ENCODE assay signal across 1 cellular context in genomic region chr1:109263597-109264378, GRCh38.
TF ChIP-seq lines count a peak whose summit lies in the region.

No MANE protein-coding gene starts in this region.

TF ChIP-seq in HepG2, 621 proteins besides CTCF, POLR2A, EP300 and RAD21 (continued from another document and continues in another):
- TF ChIP-seq ZNF687 (CRISPR knock-in tag; IDR thresholded peaks at IDR 0.05): peak; percentile 98
- peak; percentile 73 for TF ChIP-seq ZFY (CRISPR knock-in tag; IDR thresholded peaks at IDR 0.05)
- TF ChIP-seq JDP2 (CRISPR knock-in tag; IDR thresholded peaks at IDR 0.05; ENCODE audit: borderline replicate concordance): no peak
- no peak for TF ChIP-seq KDM6A (CRISPR knock-in tag; IDR thresholded peaks at IDR 0.05; ENCODE audit: low read depth)
- peak; percentile 63; the same call in 1 of the 2 replicates for TF ChIP-seq ZC3H4 (CRISPR knock-in tag; IDR thresholded peaks at IDR 0.05; ENCODE audit: borderline replicate concordance)
- TF ChIP-seq ZNF761 (CRISPR knock-in tag; conservative IDR thresholded peaks at IDR 0.05): 0 out of 2 replicates have a peak, but pooled peaks have one; percentile 62
- TF ChIP-seq SP4 (CRISPR knock-in tag; IDR thresholded peaks at IDR 0.05): peak; percentile 64; the same call in 1 of the 2 replicates
- no peak for TF ChIP-seq ZNF790 (CRISPR knock-in tag; IDR thresholded peaks at IDR 0.05; ENCODE audit: borderline replicate concordance)
- TF ChIP-seq ELF4 (CRISPR knock-in tag; IDR thresholded peaks at IDR 0.05; ENCODE audit: borderline replicate concordance): no peak
- no peak for TF ChIP-seq CAMTA2 (CRISPR knock-in tag; IDR thresholded peaks at IDR 0.05; ENCODE audit: borderline replicate concordance)
- TF ChIP-seq ZNF263 (CRISPR knock-in tag; IDR thresholded peaks at IDR 0.05): peak; percentile 23; the same call in 1 of the 2 replicates
- TF ChIP-seq ZNF235 (CRISPR knock-in tag; IDR thresholded peaks at IDR 0.05; ENCODE audit: borderline replicate concordance): no peak
- TF ChIP-seq TEF (CRISPR knock-in tag; IDR thresholded peaks at IDR 0.05): no peak
- peak; percentile 78 for TF ChIP-seq ELF3 (CRISPR knock-in tag; IDR thresholded peaks at IDR 0.05)
- TF ChIP-seq RAD51 (IDR thresholded peaks at IDR 0.05; ENCODE audit: borderline replicate concordance): no peak
- TF ChIP-seq MAZ (IDR thresholded peaks at IDR 0.05; ENCODE audit: borderline replicate concordance, low read depth, low read length): peak; percentile 67; the same call in 1 of the 2 replicates
- peak; percentile 66; the same call in 1 of the 2 replicates for TF ChIP-seq MAZ (CRISPR knock-in tag; IDR thresholded peaks at IDR 0.05; ENCODE audit: low read depth)
- TF ChIP-seq ZSCAN25 (CRISPR knock-in tag; IDR thresholded peaks at IDR 0.05): peak; percentile 83
- TF ChIP-seq, protein P1, sequence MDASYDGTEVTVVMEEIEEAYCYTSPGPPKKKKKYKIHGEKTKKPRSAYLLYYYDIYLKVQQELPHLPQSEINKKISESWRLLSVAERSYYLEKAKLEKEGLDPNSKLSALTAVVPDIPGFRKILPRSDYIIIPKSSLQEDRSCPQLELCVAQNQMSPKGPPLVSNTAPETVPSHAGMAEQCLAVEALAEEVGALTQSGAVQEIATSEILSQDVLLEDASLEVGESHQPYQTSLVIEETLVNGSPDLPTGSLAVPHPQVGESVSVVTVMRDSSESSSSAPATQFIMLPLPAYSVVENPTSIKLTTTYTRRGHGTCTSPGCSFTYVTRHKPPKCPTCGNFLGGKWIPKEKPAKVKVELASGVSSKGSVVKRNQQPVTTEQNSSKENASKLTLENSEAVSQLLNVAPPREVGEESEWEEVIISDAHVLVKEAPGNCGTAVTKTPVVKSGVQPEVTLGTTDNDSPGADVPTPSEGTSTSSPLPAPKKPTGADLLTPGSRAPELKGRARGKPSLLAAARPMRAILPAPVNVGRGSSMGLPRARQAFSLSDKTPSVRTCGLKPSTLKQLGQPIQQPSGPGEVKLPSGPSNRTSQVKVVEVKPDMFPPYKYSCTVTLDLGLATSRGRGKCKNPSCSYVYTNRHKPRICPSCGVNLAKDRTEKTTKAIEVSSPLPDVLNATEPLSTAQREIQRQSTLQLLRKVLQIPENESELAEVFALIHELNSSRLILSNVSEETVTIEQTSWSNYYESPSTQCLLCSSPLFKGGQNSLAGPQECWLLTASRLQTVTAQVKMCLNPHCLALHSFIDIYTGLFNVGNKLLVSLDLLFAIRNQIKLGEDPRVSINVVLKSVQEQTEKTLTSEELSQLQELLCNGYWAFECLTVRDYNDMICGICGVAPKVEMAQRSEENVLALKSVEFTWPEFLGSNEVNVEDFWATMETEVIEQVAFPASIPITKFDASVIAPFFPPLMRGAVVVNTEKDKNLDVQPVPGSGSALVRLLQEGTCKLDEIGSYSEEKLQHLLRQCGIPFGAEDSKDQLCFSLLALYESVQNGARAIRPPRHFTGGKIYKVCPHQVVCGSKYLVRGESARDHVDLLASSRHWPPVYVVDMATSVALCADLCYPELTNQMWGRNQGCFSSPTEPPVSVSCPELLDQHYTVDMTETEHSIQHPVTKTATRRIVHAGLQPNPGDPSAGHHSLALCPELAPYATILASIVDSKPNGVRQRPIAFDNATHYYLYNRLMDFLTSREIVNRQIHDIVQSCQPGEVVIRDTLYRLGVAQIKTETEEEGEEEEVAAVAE (CRISPR knock-in tag; IDR thresholded peaks at IDR 0.05; ENCODE audit: borderline replicate concordance): 0 out of 2 replicates have a peak, but pooled peaks have one; percentile 57
- TF ChIP-seq ZNF766 (CRISPR knock-in tag; IDR thresholded peaks at IDR 0.05; ENCODE audit: borderline replicate concordance): no peak
- peak; percentile 98 for TF ChIP-seq HNRNPL (IDR thresholded peaks at IDR 0.05; ENCODE audit: low read depth, low read length)
- TF ChIP-seq FOXA3 (CRISPR knock-in tag; IDR thresholded peaks at IDR 0.05): peak; percentile 69
- no peak for TF ChIP-seq ZUFSP (CRISPR knock-in tag; IDR thresholded peaks at IDR 0.05; ENCODE audit: borderline replicate concordance)
- peak; percentile 77 for TF ChIP-seq ZMYM3 (CRISPR knock-in tag; IDR thresholded peaks at IDR 0.05)
- TF ChIP-seq ZNF564 (CRISPR knock-in tag; IDR thresholded peaks at IDR 0.05): no peak
- no peak for TF ChIP-seq ZNF549 (CRISPR knock-in tag; IDR thresholded peaks at IDR 0.05)
- TF ChIP-seq ZNF501 (CRISPR knock-in tag; IDR thresholded peaks at IDR 0.05): 0 out of 2 replicates have a peak, but pooled peaks have one; percentile 89
- no peak for TF ChIP-seq SMARCE1 (IDR thresholded peaks at IDR 0.05; ENCODE audit: borderline replicate concordance)
- TF ChIP-seq GATAD1 (CRISPR knock-in tag; IDR thresholded peaks at IDR 0.05): peak; percentile 78
- 0 out of 2 replicates have a peak, but pooled peaks have one; percentile 66 for TF ChIP-seq ZNF383 (CRISPR knock-in tag; IDR thresholded peaks at IDR 0.05; ENCODE audit: borderline replicate concordance)
- TF ChIP-seq THAP8 (CRISPR knock-in tag; IDR thresholded peaks at IDR 0.05; ENCODE audit: borderline replicate concordance): no peak
- peak; percentile 54; the same call in 1 of the 2 replicates for TF ChIP-seq GFI1 (CRISPR knock-in tag; IDR thresholded peaks at IDR 0.05; ENCODE audit: borderline replicate concordance)
- no peak for TF ChIP-seq PRDM4 (CRISPR knock-in tag; IDR thresholded peaks at IDR 0.05; ENCODE audit: borderline replicate concordance)
- TF ChIP-seq KMT2A (CRISPR knock-in tag; IDR thresholded peaks at IDR 0.05): peak; percentile 67; the same call in 1 of the 2 replicates
- TF ChIP-seq, protein P2, sequence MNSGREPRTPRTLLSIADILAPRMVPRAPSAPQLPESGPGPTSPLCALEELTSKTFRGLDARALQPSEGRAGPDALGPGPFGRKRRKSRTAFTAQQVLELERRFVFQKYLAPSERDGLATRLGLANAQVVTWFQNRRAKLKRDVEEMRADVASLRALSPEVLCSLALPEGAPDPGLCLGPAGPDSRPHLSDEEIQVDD (CRISPR knock-in tag; IDR thresholded peaks at IDR 0.05; ENCODE audit: borderline replicate concordance): no peak
- TF ChIP-seq, protein P3, sequence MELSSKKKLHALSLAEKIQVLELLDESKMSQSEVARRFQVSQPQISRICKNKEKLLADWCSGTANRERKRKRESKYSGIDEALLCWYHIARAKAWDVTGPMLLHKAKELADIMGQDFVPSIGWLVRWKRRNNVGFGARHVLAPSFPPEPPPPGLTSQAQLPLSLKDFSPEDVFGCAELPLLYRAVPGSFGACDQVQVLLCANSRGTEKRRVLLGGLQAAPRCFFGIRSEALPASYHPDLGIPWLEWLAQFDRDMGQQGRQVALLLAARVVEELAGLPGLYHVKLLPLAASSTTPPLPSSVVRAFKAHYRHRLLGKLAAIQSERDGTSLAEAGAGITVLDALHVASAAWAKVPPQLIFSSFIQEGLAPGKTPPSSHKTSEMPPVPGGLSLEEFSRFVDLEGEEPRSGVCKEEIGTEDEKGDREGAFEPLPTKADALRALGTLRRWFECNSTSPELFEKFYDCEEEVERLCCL (CRISPR knock-in tag; IDR thresholded peaks at IDR 0.05; ENCODE audit: borderline replicate concordance): 0 out of 2 replicates have a peak, but pooled peaks have one; percentile 53
- peak; percentile 44 for TF ChIP-seq HNRNPLL (IDR thresholded peaks at IDR 0.05; ENCODE audit: low read depth, low read length, poor library complexity, severe bottlenecking)
- no peak for TF ChIP-seq MAF1 (CRISPR knock-in tag; IDR thresholded peaks at IDR 0.05; ENCODE audit: borderline replicate concordance)
- TF ChIP-seq STAT6 (CRISPR knock-in tag; IDR thresholded peaks at IDR 0.05; ENCODE audit: borderline replicate concordance): no peak
- TF ChIP-seq KAT2B (IDR thresholded peaks at IDR 0.05; ENCODE audit: borderline replicate concordance, low read depth, low read length): no peak
- peak; percentile 69 for TF ChIP-seq TBX2 (CRISPR knock-in tag; IDR thresholded peaks at IDR 0.05; ENCODE audit: borderline replicate concordance)
- peak; percentile 69; the same call in 1 of the 2 replicates for TF ChIP-seq JUND (CRISPR knock-in tag; IDR thresholded peaks at IDR 0.05)
- peak; percentile 81 for TF ChIP-seq ZNF547 (CRISPR knock-in tag; IDR thresholded peaks at IDR 0.05)
